ENCODE assay signal across 1 cellular context in the genomic region with DNA sequence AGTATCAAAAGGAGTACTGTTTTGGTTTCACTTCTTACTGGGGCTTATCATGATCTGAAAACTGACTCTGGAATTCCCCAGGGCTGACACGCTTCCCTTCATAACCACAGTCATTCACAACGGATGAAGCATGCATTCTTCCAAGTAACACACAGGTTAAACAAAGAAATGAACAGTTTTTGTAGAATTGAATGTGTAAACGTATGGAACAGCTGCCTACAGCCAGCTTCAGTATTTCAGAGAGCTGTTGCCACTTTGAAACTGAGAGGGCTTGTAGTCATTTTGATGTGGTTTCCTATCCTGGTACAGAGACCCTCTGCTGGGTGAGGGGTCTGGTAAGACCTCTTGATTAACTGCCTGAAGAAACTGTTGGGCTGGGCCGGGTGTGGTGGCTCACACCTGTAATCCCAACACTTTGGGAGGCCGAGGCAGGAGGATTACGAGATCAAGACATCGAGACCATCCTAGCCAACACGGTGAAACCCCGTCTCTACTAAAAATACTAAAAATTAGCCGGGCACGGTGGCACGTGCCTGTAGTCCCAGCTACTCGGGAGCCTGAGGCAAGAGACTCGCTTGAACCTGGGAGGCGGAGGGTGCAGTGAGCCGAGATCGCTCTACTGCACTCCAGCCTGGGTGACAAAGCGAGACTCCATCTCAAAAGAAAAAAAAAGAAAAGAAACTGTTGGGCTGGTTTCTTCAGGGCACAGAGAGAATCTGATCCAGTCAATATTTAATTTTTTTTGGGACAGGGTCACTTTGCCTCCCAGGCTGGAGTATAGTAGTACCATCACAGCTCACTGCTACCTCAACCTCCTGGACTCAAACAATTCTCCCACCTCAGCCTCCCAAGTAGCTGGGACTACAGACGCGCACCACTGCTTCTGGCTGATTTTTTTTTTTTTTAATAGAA.
TF ChIP-seq lines count a peak whose summit lies in the region.

No MANE protein-coding gene starts in this region.

TF ChIP-seq in endothelial cell of umbilical vein, 7 proteins besides CTCF, POLR2A, EP300 and RAD21:
- TF ChIP-seq, protein P1, sequence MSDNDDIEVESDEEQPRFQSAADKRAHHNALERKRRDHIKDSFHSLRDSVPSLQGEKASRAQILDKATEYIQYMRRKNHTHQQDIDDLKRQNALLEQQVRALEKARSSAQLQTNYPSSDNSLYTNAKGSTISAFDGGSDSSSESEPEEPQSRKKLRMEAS (IDR thresholded peaks at IDR 0.05; ENCODE audit: insufficient read depth, insufficient read length) = no peak
- TF ChIP-seq MYC (IDR thresholded peaks at IDR 0.05; ENCODE audit: low read depth, low read length) (peak; percentile 20), GATA2 (IDR thresholded peaks at IDR 0.05; ENCODE audit: insufficient read depth, insufficient read length, low read depth, low read length) (peak; percentile 89), POLR2AphosphoS5 (IDR thresholded peaks at IDR 0.05; ENCODE audit: insufficient read depth, low read depth, low read length) (peak; percentile 80), EZH2 (IDR thresholded peaks at IDR 0.05; ENCODE audit: borderline replicate concordance, low read depth, low read length, severe bottlenecking) (no peak), FOS (IDR thresholded peaks at IDR 0.05; ENCODE audit: borderline replicate concordance, insufficient read depth, low read length) (peak; percentile 80), JUN (IDR thresholded peaks at IDR 0.05; ENCODE audit: borderline replicate concordance, insufficient read depth, insufficient read length, low read depth) (peak; percentile 86)
TF ChIP-seq in endothelial cell of umbilical vein: peak in this region for 5.
